Comparison of ENCODE assay signal across 1 cellular context in genomic region chr12:122032570-122032969, GRCh38.
TF ChIP-seq lines count a peak whose summit lies in the region.

No MANE protein-coding gene starts in this region.

TF ChIP-seq in SK-N-SH, 30 proteins besides CTCF, POLR2A, EP300 and RAD21 (continued from another document):
- TF ChIP-seq USF2 (IDR thresholded peaks at IDR 0.05; ENCODE audit: borderline replicate concordance, low read depth, low read length) (no peak), SMC3 (IDR thresholded peaks at IDR 0.05; ENCODE audit: low read depth, low read length) (no peak), FOXM1 (IDR thresholded peaks at IDR 0.05; ENCODE audit: low read depth) (no peak), EZH2phosphoT487 (IDR thresholded peaks at IDR 0.05; ENCODE audit: borderline replicate concordance, low read depth) (no peak), FOXJ3 (CRISPR knock-in tag; IDR thresholded peaks at IDR 0.05) (no peak), RCOR1 (IDR thresholded peaks at IDR 0.05; ENCODE audit: low read length) (no peak), POLR2AphosphoS5 (IDR thresholded peaks at IDR 0.05; ENCODE audit: low read depth, low read length) (no peak), NRF1 (IDR thresholded peaks at IDR 0.05; ENCODE audit: low read depth, low read length) (no peak)
TF ChIP-seq in SK-N-SH: peak in this region for 0.
